ENCODE assay signal across 8 cellular contexts in genomic region chr7:103344453-103345149, GRCh38. TPM values are rescaled to one million over a fixed set of nuclear protein-coding genes. Genes with fewer than 3 reads are reported as not detected.
DNase-seq lines count a peak whose midpoint lies in the region; ATAC-seq and TF ChIP-seq lines count a peak whose summit lies in the region.

Gene DNAJC2 (minus strand): TSS chr7:103344767. CDS start chr7:103344622, 145 bp downstream.

- TF ChIP-seq CTCF in OCI-LY7 (conservative IDR thresholded peaks at IDR 0.05; ENCODE audit: low read length) (no peak), epithelial cell of esophagus (IDR thresholded peaks at IDR 0.05; ENCODE audit: insufficient read depth, low read depth, low read length, missing control alignments) (no peak)

- peak within 1 kb of the TSS; percentile 65 for H3K27ac ChIP-seq in OCI-LY7 (ENCODE audit: low read depth, low read length, poor library complexity, severe bottlenecking)

- CTCF ChIA-PET in OCI-LY7 (lab: Charles Lee; ENCODE audit: unreplicated experiment): interaction anchor here (0.6 kb wide), 1 partner anchor 708 kb away, joined by 3 read pairs; no protein-coding TSS in a partner anchor

- peak within 1 kb of the TSS; percentile 77 for H3K4me2 ChIP-seq in OCI-LY7 (ENCODE audit: low read length)

- peaks cover 32% of the 10 kb centered on the region for H3K36me3 ChIP-seq in OCI-LY7 (ENCODE audit: insufficient read depth, low read length)

- DNase-seq in DMS 273 (lab: John Stamatoyannopoulos, UW; ENCODE audit: unreplicated experiment) (peak; percentile 99), HuH-7 (ENCODE audit: low spot score) (peak; percentile 93), OCI-LY7 (ENCODE audit: low spot score) (peak; percentile 93), activated T-cell treated with anti-CD3 and anti-CD28 coated beads for 1 hour (ENCODE audit: low read depth) (peak; percentile 77), epithelial cell of esophagus (ENCODE audit: low read depth) (peak; percentile 96)
- DNase-seq in stimulated activated CD8-positive, alpha-beta memory T cell treated with anti-CD3 and anti-CD28 coated beads, Interleukin-2, amount 100 ng/mL, for 48 hours (ENCODE audit: low read depth in 2 of 2): peak; percentile 72 to 76

- peak within 1 kb of the TSS; percentile 99 for H2AFZ ChIP-seq in OCI-LY7 (ENCODE audit: low read length)

- intact Hi-C loops in OCI-LY7 (cut with micrococcal nuclease; ENCODE audit: unreplicated experiment): no loop called here

- H3K9me3 ChIP-seq in OCI-LY7 (ENCODE audit: low read length) (no peaks in the 10 kb centered on the region), mononuclear cell (ENCODE audit: low read depth, low read length) (no peaks in the 10 kb centered on the region)

- no TSS peak for BruUV-seq in OCI-LY7 (replicated peaks; lab: Mats Ljungman, UMichigan)

- H3K4me3 ChIP-seq in OCI-LY7 (ENCODE audit: low read depth, low read length, poor library complexity, severe bottlenecking) (peak within 1 kb of the TSS; percentile 90), epithelial cell of esophagus (ENCODE audit: low read length) (peak within 1 kb of the TSS; percentile 97), mononuclear cell (ENCODE audit: low read length) (peak within 1 kb of the TSS; percentile 83)

- POLR2A ChIA-PET in OCI-LY7 (lab: Charles Lee): interaction anchor here (0.9 kb wide), 1 partner anchor 17 kb away, joined by 3 read pairs; no protein-coding TSS in a partner anchor

- H3K4me1 ChIP-seq in OCI-LY7 (ENCODE audit: insufficient read depth, low read length, poor library complexity, severe bottlenecking) (peaks cover 35% of the 10 kb centered on the region), mononuclear cell (ENCODE audit: insufficient read depth, low read length) (peaks cover 37% of the 10 kb centered on the region)

- H3K27me3 ChIP-seq in mononuclear cell (ENCODE audit: insufficient read depth, low read length): no peaks in the 10 kb centered on the region

- peaks cover 24% of the 10 kb centered on the region for H4K20me1 ChIP-seq in OCI-LY7 (ENCODE audit: insufficient read depth, low read length)

- H3K79me2 ChIP-seq in OCI-LY7 (ENCODE audit: insufficient read depth, low read depth, low read length): peaks cover 89% of the 10 kb centered on the region

- peak; percentile 81 for ATAC-seq in GM21515 (IDR thresholded peaks at IDR 0.05; ENCODE audit: unreplicated experiment)

- H3K9me2 ChIP-seq in OCI-LY7 (ENCODE audit: insufficient read depth, low read length): no peaks in the 10 kb centered on the region

RNA-seq across cellular contexts. Expression of gene DNAJC2, which starts in this region (rescaled TPM):
- total RNA-seq in OCI-LY7 (2014; rRNA removed; shearing (Covaris generic)): 38.6 and 39.6 TPM in 2 replicates
- total RNA-seq in OCI-LY7 (2022) (49.1 and 53.5 TPM in 2 replicates), mononuclear cell (43.3 TPM)

Comparison
In these comparisons a context has a peak if more than half of its experiments do, and no peak if none do; other contexts are left out.
1. Peak in every context shown above with its lines: DNase-seq, ATAC-seq, H3K4me3 ChIP-seq and H3K27ac ChIP-seq.